Comparison of ENCODE assay signal across 1 cellular context in genomic region chr5:172823840-172824362, GRCh38.
TF ChIP-seq lines count a peak whose summit lies in the region.

No MANE protein-coding gene starts in this region.

TF ChIP-seq in H1, 55 proteins besides CTCF, POLR2A, EP300 and RAD21:
- TF ChIP-seq CREB1 (IDR thresholded peaks at IDR 0.05) (no peak), EGR1 (IDR thresholded peaks at IDR 0.05; ENCODE audit: borderline replicate concordance, low read depth, low read length) (no peak), E2F6 (IDR thresholded peaks at IDR 0.05) (peak; percentile 66; the same call in 1 of the 2 replicates), CEBPB (IDR thresholded peaks at IDR 0.05; ENCODE audit: low read depth, low read length) (no peak), HDAC2 (IDR thresholded peaks at IDR 0.05; ENCODE audit: borderline replicate concordance in 1 of 2, low read depth in 2 of 2, low read length in 2 of 2) (no peak), CHD2 (IDR thresholded peaks at IDR 0.05; ENCODE audit: low read length) (no peak), SP1 (IDR thresholded peaks at IDR 0.05; ENCODE audit: low read depth, low read length) (no peak), POU5F1 (IDR thresholded peaks at IDR 0.05; ENCODE audit: low read depth, low read length) (no peak), ASH2L (IDR thresholded peaks at IDR 0.05; ENCODE audit: low read length) (no peak), MAX (IDR thresholded peaks at IDR 0.05) (peak; percentile 46; the same call in 1 of the 2 replicates), SP4 (IDR thresholded peaks at IDR 0.05; ENCODE audit: low read length) (no peak), BACH1 (IDR thresholded peaks at IDR 0.05; ENCODE audit: low read length) (no peak), PHF8 (conservative IDR thresholded peaks at IDR 0.05; ENCODE audit: low read depth, low read length) (no peak), NANOG (IDR thresholded peaks at IDR 0.05; ENCODE audit: insufficient read depth, low read depth, low read length, poor library complexity, severe bottlenecking) (no peak), ZNF274 (IDR thresholded peaks at IDR 0.05; ENCODE audit: borderline replicate concordance, extremely low read depth, low read length) (no peak), YY1 (IDR thresholded peaks at IDR 0.05; ENCODE audit: low read depth, low read length) (no peak), TBP (IDR thresholded peaks at IDR 0.05; ENCODE audit: low read depth, low read length) (no peak)
